ENCODE assay signal across 8 cellular contexts in genomic region chr2:42810126-42810970, GRCh38. TPM values are rescaled to one million over a fixed set of nuclear protein-coding genes. Genes with fewer than 3 reads are reported as not detected.
A peak's percentile ranks its signal among the peaks of the same experiment; 100 is the strongest.
DNase-seq lines count a peak whose midpoint lies in the region; ATAC-seq and TF ChIP-seq lines count a peak whose summit lies in the region.

No MANE protein-coding gene starts in this region.

- intact Hi-C loops in dendritic cell treated with granulocyte-macrophage colony-stimulating factor and Interleukin-4, amounts not matched to agents 40 ng/mL and 50 ng/mL, for 4 days (cut with micrococcal nuclease), result loop anchor here (2.0 to 5.0 kb wide), 2 partner anchors 18 to 412 kb away; partner anchors contain the start of gene HAAO
- intact Hi-C loops in lower leg skin (cut with DNase I; ENCODE audit: low total_unique reads), result no loop called here

- TF ChIP-seq POLR2A in lower leg skin (IDR thresholded peaks at IDR 0.05), result no peak

- H3K27ac ChIP-seq in C4-2B, result peak overlapping the region; percentile 87

- no peaks in the 10 kb centered on the region for H3K27me3 Mint-ChIP-seq in dendritic cell treated with granulocyte-macrophage colony-stimulating factor and Interleukin-4, amounts not matched to agents 40 ng/mL and 50 ng/mL, for 4 days

- H3K4me3 ChIP-seq in lower leg skin (ENCODE audit: low read depth, poor library complexity, severe bottlenecking), result peak overlapping the region; percentile 73

- TF ChIP-seq CTCF in C4-2B (conservative IDR thresholded peaks at IDR 0.05) (no peak; the same call in 1 of the 2 replicates), lower leg skin (IDR thresholded peaks at IDR 0.05) (peak in 1 of 3 donors; percentile 60)

- H3K4me3 Mint-ChIP-seq in dendritic cell treated with granulocyte-macrophage colony-stimulating factor and Interleukin-4, amounts not matched to agents 40 ng/mL and 50 ng/mL, for 4 days, result peak overlapping the region; percentile 80

- DNase-seq in NCI-H69 (lab: John Stamatoyannopoulos, UW) (peak; percentile 89), lower leg skin (ENCODE audit: low spot score in 2 of 2) (peak; percentile 96 to 99)
- DNase-seq in activated CD4-positive, alpha-beta T cell treated with anti-CD3 and anti-CD28 coated beads, Interleukin-2, amount 50 U/mL, for 24 hours (ENCODE audit: low read depth in 1 of 2, low spot score in 1 of 2), result peak; percentile 94 to 98
- peak; percentile 92 to 94 for DNase-seq in stimulated activated CD4-positive, alpha-beta T cell treated with anti-CD3 and anti-CD28 coated beads, Interleukin-4, amount 100 ng/mL, for 4 hours

- H3K4me1 Mint-ChIP-seq in dendritic cell treated with granulocyte-macrophage colony-stimulating factor and Interleukin-4, amounts not matched to agents 40 ng/mL and 50 ng/mL, for 4 days (ENCODE audit: low read depth), result peaks cover 46% of the 10 kb centered on the region

- H3K27ac Mint-ChIP-seq in dendritic cell treated with granulocyte-macrophage colony-stimulating factor and Interleukin-4, amounts not matched to agents 40 ng/mL and 50 ng/mL, for 4 days, result peak overlapping the region; percentile 99

- ATAC-seq in GM19372 (IDR thresholded peaks at IDR 0.05; ENCODE audit: low read depth, unreplicated experiment), result peak; percentile 63
- ATAC-seq in HG03521 (IDR thresholded peaks at IDR 0.05; ENCODE audit: unreplicated experiment), result peak; percentile 71

- peaks cover 14% of the 10 kb centered on the region for H3K9me3 Mint-ChIP-seq in dendritic cell treated with granulocyte-macrophage colony-stimulating factor and Interleukin-4, amounts not matched to agents 40 ng/mL and 50 ng/mL, for 4 days

- WGBS in lower leg skin, 2 donors, result 0 to 2% methylated on average over 19 to 77 of the region's 83 CpGs

- peaks cover 12% of the 10 kb centered on the region for H3K36me3 Mint-ChIP-seq in dendritic cell treated with granulocyte-macrophage colony-stimulating factor and Interleukin-4, amounts not matched to agents 40 ng/mL and 50 ng/mL, for 4 days (ENCODE audit: low read depth)

RNA-seq across cellular contexts. Expression of gene HAAO, which starts 18.0 kb away (rescaled TPM):
- 1 to 10 TPM; 1.7 to 4.3 (median 3.3) TPM for total RNA-seq in lower leg skin

RNA-seq across cellular contexts. Expression of gene OXER1, which starts 46.4 kb away (rescaled TPM):
- total RNA-seq in lower leg skin, result 1 to 10 TPM in 2 of 4 donors, under 1 TPM in 1, not detected in 1; 0.84 to 2.5 (median 1.7) TPM

Comparison
In these comparisons a context has a peak if more than half of its experiments do, and no peak if none do; other contexts are left out.
1. Peak in every context shown above with its lines: DNase-seq, ATAC-seq, H3K4me3 ChIP-seq and H3K27ac ChIP-seq.